21 cellular contexts compared by ENCODE assay signal in genomic region chr16:69771651-69771967, GRCh38.
"Had no signal": no experiment of that assay in that cellular context is flagged by ENCODE, and none has a peak within 500 bp of the region (broad histone marks: within the 10 kb centered on the region; RNA-seq: fewer than 3 reads in every experiment).

No MANE protein-coding gene starts in this region.

- H3K27ac Mint-ChIP-seq: activated CD4-positive, alpha-beta memory T cell treated with anti-CD3 and anti-CD28 coated beads for 36 hours; natural killer cell; stimulated activated effector memory CD8-positive, alpha-beta T cell treated with anti-CD3 and anti-CD28 coated beads, Interleukin-12 subunit alpha, Interleukin-12 subunit beta, amount 100 ng/mL, for 72 hours had no signal

- H3K27me3 Mint-ChIP-seq: activated CD4-positive, alpha-beta memory T cell treated with anti-CD3 and anti-CD28 coated beads for 36 hours had no signal

- H3K36me3 ChIP-seq: lower lobe of right lung, neutrophil, sigmoid colon, thyroid gland had no signal

- H3K4me3 ChIP-seq: lower lobe of right lung, sigmoid colon, thyroid gland had no signal

- H3K36me3 Mint-ChIP-seq: natural killer cell; stimulated activated effector memory CD8-positive, alpha-beta T cell treated with anti-CD3 and anti-CD28 coated beads, Interleukin-12 subunit alpha, Interleukin-12 subunit beta, amount 100 ng/mL, for 72 hours had no signal

- ATAC-seq: foreskin keratinocyte, left cardiac atrium, natural killer cell had no signal

- DNase-seq: activated CD4-positive, alpha-beta memory T cell treated with anti-CD3 and anti-CD28 coated beads for 36 hours; activated gamma-delta T cell; activated T-cell treated with anti-CD3 and anti-CD28 coated beads, Interleukin-2, amount 50 U/mL, for 1 hour; amygdala; effector memory CD4-positive, alpha-beta T cell; foreskin keratinocyte; hippocampal formation; left cardiac atrium; lower lobe of right lung; natural killer cell; sigmoid colon; stimulated activated CD4-positive, alpha-beta T cell treated with anti-CD3 and anti-CD28 coated beads, Interleukin-4, amount 100 ng/mL, for 24 hours; T-helper 2 cell had no signal

- H3K9ac ChIP-seq: parathyroid adenoma had no signal

- H3K27ac ChIP-seq: epithelial cell of prostate, foreskin keratinocyte, neutrophil, parathyroid adenoma, sigmoid colon, VCaP had no signal

- H2AFZ ChIP-seq: parathyroid adenoma had no signal

- H3K4me1 ChIP-seq: foreskin keratinocyte, parathyroid adenoma, sigmoid colon had no signal

- H3K27me3 ChIP-seq: foreskin keratinocyte, neutrophil, sigmoid colon, thyroid gland had no signal

- H3K4me3 Mint-ChIP-seq: activated CD4-positive, alpha-beta memory T cell treated with anti-CD3 and anti-CD28 coated beads for 36 hours; natural killer cell; stimulated activated effector memory CD8-positive, alpha-beta T cell treated with anti-CD3 and anti-CD28 coated beads, Interleukin-12 subunit alpha, Interleukin-12 subunit beta, amount 100 ng/mL, for 72 hours had no signal

- H3K9me3 ChIP-seq: neutrophil, sigmoid colon, thyroid gland had no signal

- FAIRE-seq: islet of Langerhans, urothelium cell line had no signal
